8 cellular contexts compared by ENCODE assay signal in the genomic region with DNA sequence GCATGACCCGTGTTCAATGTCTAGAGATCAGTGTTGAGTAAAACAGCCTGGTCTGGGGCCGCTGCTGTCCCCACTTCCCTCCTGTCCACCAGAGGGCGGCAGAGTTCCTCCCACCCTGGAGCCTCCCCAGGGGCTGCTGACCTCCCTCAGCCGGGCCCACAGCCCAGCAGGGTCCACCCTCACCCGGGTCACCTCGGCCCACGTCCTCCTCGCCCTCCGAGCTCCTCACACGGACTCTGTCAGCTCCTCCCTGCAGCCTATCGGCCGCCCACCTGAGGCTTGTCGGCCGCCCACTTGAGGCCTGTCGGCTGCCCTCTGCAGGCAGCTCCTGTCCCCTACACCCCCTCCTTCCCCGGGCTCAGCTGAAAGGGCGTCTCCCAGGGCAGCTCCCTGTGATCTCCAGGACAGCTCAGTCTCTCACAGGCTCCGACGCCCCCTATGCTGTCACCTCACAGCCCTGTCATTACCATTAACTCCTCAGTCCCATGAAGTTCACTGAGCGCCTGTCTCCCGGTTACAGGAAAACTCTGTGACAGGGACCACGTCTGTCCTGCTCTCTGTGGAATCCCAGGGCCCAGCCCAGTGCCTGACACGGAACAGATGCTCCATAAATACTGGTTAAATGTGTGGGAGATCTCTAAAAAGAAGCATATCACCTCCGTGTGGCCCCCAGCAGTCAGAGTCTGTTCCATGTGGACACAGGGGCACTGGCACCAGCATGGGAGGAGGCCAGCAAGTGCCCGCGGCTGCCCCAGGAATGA. TPM values are rescaled to one million over a fixed set of nuclear protein-coding genes. Genes with fewer than 3 reads are reported as not detected.
DNase-seq lines count a peak whose midpoint lies in the region; ATAC-seq and TF ChIP-seq lines count a peak whose summit lies in the region.

No MANE protein-coding gene starts in this region.

- intact Hi-C loops in psoas muscle (cut with DNase I): no loop called here

- TF ChIP-seq CTCF in foreskin keratinocyte (conservative IDR thresholded peaks at IDR 0.05) (peak; percentile 90), psoas muscle (IDR thresholded peaks at IDR 0.05) (peak; percentile 17)

- H3K27me3 ChIP-seq in foreskin keratinocyte: no peaks in the 10 kb centered on the region
- H3K27me3 ChIP-seq in psoas muscle (ENCODE audit: insufficient read depth in 3 of 3, low read length in 2 of 3): peaks cover 0 to 23% (median 0%) of the 10 kb centered on the region in 3 donors

- H3K27ac ChIP-seq in foreskin keratinocyte (no peak overlapping the region), psoas muscle (no peak overlapping the region)

- DNase-seq in EH (ENCODE audit: low read depth) (peak; percentile 31), foreskin keratinocyte (peak; percentile 27 to 34), psoas muscle (peak; percentile 22 to 59), occipital lobe (lab: John Stamatoyannopoulos, UW) (no peak), superior temporal gyrus (ENCODE audit: extremely low spot score) (no peak)
- DNase-seq in activated T-cell treated with anti-CD3 and anti-CD28 coated beads, Interleukin-2, amount 50 U/mL, for 48 hours: peak; percentile 81 to 87

- H3K9me3 ChIP-seq in psoas muscle: no peaks in the 10 kb centered on the region

- no peaks in the 10 kb centered on the region for H3K4me1 ChIP-seq in foreskin keratinocyte
- no peaks in the 10 kb centered on the region for H3K4me1 ChIP-seq in psoas muscle

- H3K36me3 ChIP-seq in psoas muscle (ENCODE audit: insufficient read depth in 1 of 2, low read depth in 1 of 2): no peaks in the 10 kb centered on the region

- TF ChIP-seq RAD21 in Ishikawa (IDR thresholded peaks at IDR 0.05; ENCODE audit: low read depth): peak; percentile 13; the same call in 1 of the 2 replicates

- no peak for TF ChIP-seq EP300 in Ishikawa (IDR thresholded peaks at IDR 0.05; ENCODE audit: borderline replicate concordance)

- WGBS in psoas muscle, 3 donors: 11 to 17% (median 11%) methylated on average over 25 to 26 of the region's 26 CpGs

- ATAC-seq in foreskin keratinocyte (peak; percentile 83), psoas muscle (no peak)

- H3K4me3 ChIP-seq in psoas muscle: no peak overlapping the region

TF ChIP-seq in Ishikawa, 13 proteins besides CTCF, POLR2A, EP300 and RAD21:
- TF ChIP-seq TEAD4 (IDR thresholded peaks at IDR 0.05) (no peak), FOXM1 (IDR thresholded peaks at IDR 0.05; ENCODE audit: borderline replicate concordance, low read depth) (no peak), ZBTB7A (IDR thresholded peaks at IDR 0.05; ENCODE audit: low read depth) (no peak), TAF1 (IDR thresholded peaks at IDR 0.05; ENCODE audit: low read depth) (no peak), YY1 (IDR thresholded peaks at IDR 0.05; ENCODE audit: low read depth) (no peak), CREB1 (IDR thresholded peaks at IDR 0.05; ENCODE audit: low read depth) (no peak), CEBPB (IDR thresholded peaks at IDR 0.05) (no peak), NFIC (IDR thresholded peaks at IDR 0.05) (no peak), TCF12 (IDR thresholded peaks at IDR 0.05; ENCODE audit: low read depth) (no peak)
- TF ChIP-seq, protein P1, sequence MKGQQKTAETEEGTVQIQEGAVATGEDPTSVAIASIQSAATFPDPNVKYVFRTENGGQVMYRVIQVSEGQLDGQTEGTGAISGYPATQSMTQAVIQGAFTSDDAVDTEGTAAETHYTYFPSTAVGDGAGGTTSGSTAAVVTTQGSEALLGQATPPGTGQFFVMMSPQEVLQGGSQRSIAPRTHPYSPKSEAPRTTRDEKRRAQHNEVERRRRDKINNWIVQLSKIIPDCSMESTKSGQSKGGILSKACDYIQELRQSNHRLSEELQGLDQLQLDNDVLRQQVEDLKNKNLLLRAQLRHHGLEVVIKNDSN (IDR thresholded peaks at IDR 0.05): no peak

TF ChIP-seq in PFSK-1, 5 proteins besides CTCF, POLR2A, EP300 and RAD21:
- TF ChIP-seq POLR2AphosphoS5 (IDR thresholded peaks at IDR 0.05; ENCODE audit: low read depth, low read length) (no peak), SIN3A (IDR thresholded peaks at IDR 0.05; ENCODE audit: borderline replicate concordance, insufficient read depth, low read length) (no peak), FOXP2 (optimal IDR thresholded peaks at IDR 0.05; ENCODE audit: borderline replicate concordance, extremely low read depth, extremely low read length, insufficient read depth) (no peak), TAF1 (IDR thresholded peaks at IDR 0.05; ENCODE audit: borderline replicate concordance, insufficient read depth, low read length) (no peak)
- TF ChIP-seq, protein P2, sequence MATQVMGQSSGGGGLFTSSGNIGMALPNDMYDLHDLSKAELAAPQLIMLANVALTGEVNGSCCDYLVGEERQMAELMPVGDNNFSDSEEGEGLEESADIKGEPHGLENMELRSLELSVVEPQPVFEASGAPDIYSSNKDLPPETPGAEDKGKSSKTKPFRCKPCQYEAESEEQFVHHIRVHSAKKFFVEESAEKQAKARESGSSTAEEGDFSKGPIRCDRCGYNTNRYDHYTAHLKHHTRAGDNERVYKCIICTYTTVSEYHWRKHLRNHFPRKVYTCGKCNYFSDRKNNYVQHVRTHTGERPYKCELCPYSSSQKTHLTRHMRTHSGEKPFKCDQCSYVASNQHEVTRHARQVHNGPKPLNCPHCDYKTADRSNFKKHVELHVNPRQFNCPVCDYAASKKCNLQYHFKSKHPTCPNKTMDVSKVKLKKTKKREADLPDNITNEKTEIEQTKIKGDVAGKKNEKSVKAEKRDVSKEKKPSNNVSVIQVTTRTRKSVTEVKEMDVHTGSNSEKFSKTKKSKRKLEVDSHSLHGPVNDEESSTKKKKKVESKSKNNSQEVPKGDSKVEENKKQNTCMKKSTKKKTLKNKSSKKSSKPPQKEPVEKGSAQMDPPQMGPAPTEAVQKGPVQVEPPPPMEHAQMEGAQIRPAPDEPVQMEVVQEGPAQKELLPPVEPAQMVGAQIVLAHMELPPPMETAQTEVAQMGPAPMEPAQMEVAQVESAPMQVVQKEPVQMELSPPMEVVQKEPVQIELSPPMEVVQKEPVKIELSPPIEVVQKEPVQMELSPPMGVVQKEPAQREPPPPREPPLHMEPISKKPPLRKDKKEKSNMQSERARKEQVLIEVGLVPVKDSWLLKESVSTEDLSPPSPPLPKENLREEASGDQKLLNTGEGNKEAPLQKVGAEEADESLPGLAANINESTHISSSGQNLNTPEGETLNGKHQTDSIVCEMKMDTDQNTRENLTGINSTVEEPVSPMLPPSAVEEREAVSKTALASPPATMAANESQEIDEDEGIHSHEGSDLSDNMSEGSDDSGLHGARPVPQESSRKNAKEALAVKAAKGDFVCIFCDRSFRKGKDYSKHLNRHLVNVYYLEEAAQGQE (IDR thresholded peaks at IDR 0.05; ENCODE audit: insufficient read depth in 1 of 2, low read depth in 2 of 2, low read length in 2 of 2): peak; percentile 7 to 40; a peak in 1 of 4 replicates

RNA-seq across cellular contexts. Expression of a gene that starts 1.5 kb away (rescaled TPM):
- polyA plus RNA-seq in PFSK-1 (2012; ENCODE audit: insufficient read length, low read depth): not detected
- total RNA-seq in foreskin keratinocyte (not detected in 2 replicates), psoas muscle (under 1 TPM in 2 of 4 donors, not detected in 2; 0.69 TPM), occipital lobe (not detected)
- polyA plus RNA-seq in foreskin keratinocyte (not detected in 2 replicates), psoas muscle (under 1 TPM in 1 of 3 donors, not detected in 2; 0.04 TPM)

RNA-seq across cellular contexts. Expression of a gene that starts 18.9 kb away (rescaled TPM):
- polyA plus RNA-seq in PFSK-1 (2012; ENCODE audit: insufficient read length, low read depth): not detected
- total RNA-seq in foreskin keratinocyte (not detected in 2 replicates), psoas muscle (under 1 TPM in 2 of 4 donors, not detected in 2; 0.15 to 0.32 TPM), occipital lobe (not detected)
- polyA plus RNA-seq in foreskin keratinocyte (not detected in 2 replicates), psoas muscle (under 1 TPM in 1 of 3 donors, not detected in 2; 0.01 TPM)

RNA-seq across cellular contexts. Expression of a gene that starts 48.4 kb away (rescaled TPM):
- not detected for polyA plus RNA-seq in PFSK-1 (2012; ENCODE audit: insufficient read length, low read depth)
- total RNA-seq in foreskin keratinocyte (0.04 TPM in 1 of 2 replicates, not detected in the other), psoas muscle (under 1 TPM in 2 of 4 donors, not detected in 2; 0.17 to 0.27 TPM), occipital lobe (not detected)
- polyA plus RNA-seq in foreskin keratinocyte (0.03 TPM in 1 of 2 replicates, not detected in the other), psoas muscle (under 1 TPM in 2 of 3 donors, not detected in 1; 0.03 TPM)

Comparison
In these comparisons a context has a peak if more than half of its experiments do, and no peak if none do; other contexts are left out.
1. DNase-seq: peak in EH (single experiment), activated T-cell treated with anti-CD3 and anti-CD28 coated beads, Interleukin-2, amount 50 U/mL, for 48 hours (2 of 2), foreskin keratinocyte (2 of 2) and psoas muscle (2 of 2); none in occipital lobe (single experiment) and superior temporal gyrus (single experiment).